ENCODE assay signal across 10 cellular contexts in the genomic region with DNA sequence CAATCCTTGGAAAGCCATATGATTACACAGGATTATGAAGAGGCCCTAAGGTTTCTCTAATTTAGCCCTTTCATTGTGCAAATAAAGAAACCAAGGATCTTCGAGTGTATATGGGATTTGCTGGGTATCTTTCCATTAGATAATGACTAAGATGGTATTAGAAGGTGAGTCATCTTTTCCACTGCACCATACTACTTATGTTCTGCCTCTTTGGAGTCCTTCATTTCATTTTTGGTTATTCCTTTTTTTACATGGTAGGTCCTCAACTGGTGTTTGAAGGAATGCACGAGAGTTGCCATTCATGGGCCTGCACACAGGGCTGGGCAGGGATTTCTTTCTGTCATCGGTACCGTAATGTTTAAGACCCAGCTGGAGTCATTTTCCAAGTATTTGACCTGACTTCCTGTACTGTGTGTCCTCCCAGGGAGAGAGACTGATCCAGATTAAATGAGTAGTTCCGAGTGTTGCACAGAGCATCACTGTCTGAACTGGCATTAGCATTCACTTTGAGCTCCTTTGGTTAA.
DNase-seq lines count a peak whose midpoint lies in the region; ATAC-seq, FAIRE-seq and TF ChIP-seq lines count a peak whose summit lies in the region.
"Had no signal": no experiment of that assay in that cellular context is flagged by ENCODE, and none has a peak within 500 bp of the region (broad histone marks: within the 10 kb centered on the region; RNA-seq: fewer than 3 reads in every experiment).

No MANE protein-coding gene starts in this region.

- TF ChIP-seq POLR2A in A549 (IDR thresholded peaks at IDR 0.05; ENCODE audit: low read length) = no peak
- no peak for TF ChIP-seq POLR2A in GM12892 (IDR thresholded peaks at IDR 0.05; ENCODE audit: low read depth, low read length)

- ATAC-seq in A549 (no peak; a peak in 1 of 6 replicates), HG03196 (IDR thresholded peaks at IDR 0.05; ENCODE audit: unreplicated experiment) (no peak)

- WGBS in A549 (ENCODE audit: missing lambda C conversion rate) = 69% methylated on average over 5 of the region's 5 CpGs

- DNase-seq in A549 (ENCODE audit: low read depth in 1 of 2, low spot score in 1 of 2) (peak in 1 of 2 experiments; percentile 12), bronchial epithelial cell (ENCODE audit: low read depth) (peak; percentile 73), lung microvascular endothelial cell (ENCODE audit: low read depth in 2 of 2) (peak; percentile 49 to 83), D721Med (ENCODE audit: insufficient read length, low spot score) (no peak), GM12892 (ENCODE audit: insufficient read length) (no peak), HT-29 (ENCODE audit: low spot score) (no peak)
- DNase-seq: activated B cell treated with CpG ODN at 0.5 μM for 24 hours had no signal

- H3K36me3 ChIP-seq in KOPT-K1 (ENCODE audit: insufficient read depth, low read length) (0 out of 2 replicates have a peak, but pooled peaks cover 1% of the 10 kb centered on the region), bronchial epithelial cell (ENCODE audit: control insufficient read depth, insufficient read depth, low read length) (no peaks in the 10 kb centered on the region)

- peak overlapping the region; percentile 36; the same call in 2 of the 3 replicates for H3K4me2 ChIP-seq in A549

- POLR2A ChIA-PET in A549 (lab: Yijun Ruan, JAX) = no interaction called here

- TF ChIP-seq EP300 in A549 (IDR thresholded peaks at IDR 0.05) = no peak

- no peak for TF ChIP-seq RAD21 in A549 (conservative IDR thresholded peaks at IDR 0.05 in 1 of 2, IDR thresholded peaks at IDR 0.05 in 1 of 2)

- H3K4me1 ChIP-seq in A549 = peaks cover 62% of the 10 kb centered on the region

- CTCF ChIA-PET in A549 (lab: Yijun Ruan, JAX) = no interaction called here

- no peak for FAIRE-seq in A549 (lab: Jason Lieb, UNC)
- FAIRE-seq in bronchial epithelial cell (lab: Jason Lieb, UNC) = no peak
- no peak for FAIRE-seq in D721Med (lab: Jason Lieb, UNC)
- no peak for FAIRE-seq in GM12892 (lab: Jason Lieb, UNC)
- FAIRE-seq: G401.6 had no signal

- H3K27ac ChIP-seq in A549 (peak overlapping the region; percentile 67 to 84; a peak in 5 of 6 replicates), KOPT-K1 (ENCODE audit: low read depth, low read length, poor library complexity, severe bottlenecking) (peak overlapping the region; percentile 76)

- no peak overlapping the region for H3K4me3 ChIP-seq in A549
- H3K4me3 ChIP-seq in bronchial epithelial cell (ENCODE audit: low read depth, low read length) = no peak overlapping the region

- no peaks in the 10 kb centered on the region for H3K9me3 ChIP-seq in A549
- H3K9me3 ChIP-seq in KOPT-K1 (ENCODE audit: insufficient read depth, low read length, poor library complexity, severe bottlenecking) = no peaks in the 10 kb centered on the region

- no peaks in the 10 kb centered on the region for H3K27me3 ChIP-seq in bronchial epithelial cell (ENCODE audit: control insufficient read depth, insufficient read depth, low read length)

- TF ChIP-seq CTCF in A549 (IDR thresholded peaks at IDR 0.05) = no peak
- no peak for TF ChIP-seq CTCF in bronchial epithelial cell (IDR thresholded peaks at IDR 0.05; ENCODE audit: insufficient read depth, low read length, severe bottlenecking)
- no peak for TF ChIP-seq CTCF in D721Med (IDR thresholded peaks at IDR 0.05; ENCODE audit: insufficient read depth, missing control alignments)

TF ChIP-seq in A549, 52 proteins besides CTCF, POLR2A, EP300 and RAD21:
- no peak for TF ChIP-seq FOSL2 (IDR thresholded peaks at IDR 0.05)
- peak; percentile 84 for TF ChIP-seq FOSL2 (CRISPR knock-in tag; IDR thresholded peaks at IDR 0.05)
- TF ChIP-seq, protein P1, sequence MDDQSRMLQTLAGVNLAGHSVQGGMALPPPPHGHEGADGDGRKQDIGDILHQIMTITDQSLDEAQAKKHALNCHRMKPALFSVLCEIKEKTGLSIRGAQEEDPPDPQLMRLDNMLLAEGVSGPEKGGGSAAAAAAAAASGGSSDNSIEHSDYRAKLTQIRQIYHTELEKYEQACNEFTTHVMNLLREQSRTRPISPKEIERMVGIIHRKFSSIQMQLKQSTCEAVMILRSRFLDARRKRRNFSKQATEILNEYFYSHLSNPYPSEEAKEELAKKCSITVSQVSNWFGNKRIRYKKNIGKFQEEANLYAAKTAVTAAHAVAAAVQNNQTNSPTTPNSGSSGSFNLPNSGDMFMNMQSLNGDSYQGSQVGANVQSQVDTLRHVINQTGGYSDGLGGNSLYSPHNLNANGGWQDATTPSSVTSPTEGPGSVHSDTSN (IDR thresholded peaks at IDR 0.05) = no peak
TF ChIP-seq in A549: peak in this region for 1.

Comparison
In these comparisons a context has a peak if more than half of its experiments do, and no peak if none do; other contexts are left out.
1. DNase-seq: peak in bronchial epithelial cell (single experiment) and lung microvascular endothelial cell (2 of 2); none in D721Med (single experiment), GM12892 (single experiment) and HT-29 (single experiment).